In the genomic region with DNA sequence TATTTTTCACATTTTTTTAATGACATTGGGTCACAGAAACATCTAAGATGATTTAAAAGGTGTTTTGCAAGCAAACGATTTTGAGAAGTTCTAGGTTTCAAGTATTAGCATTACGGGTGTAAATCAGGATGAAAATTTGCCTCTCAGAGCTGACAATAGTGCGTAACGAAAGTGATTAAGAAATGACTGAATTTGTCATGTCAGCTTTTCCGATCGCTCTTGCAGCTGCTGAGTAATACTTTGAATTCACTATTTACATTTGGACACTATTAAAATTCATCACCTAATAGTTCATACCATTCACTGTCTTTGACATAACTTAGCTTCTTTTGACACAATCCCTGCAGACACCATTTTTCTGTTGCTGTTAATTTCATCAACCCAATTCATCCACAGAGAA, we compare ENCODE assay signal across 22 cellular contexts.
A peak's percentile ranks its signal among the peaks of the same experiment; 100 is the strongest.
DNase-seq lines count a peak whose midpoint lies in the region; ATAC-seq, FAIRE-seq and TF ChIP-seq lines count a peak whose summit lies in the region.
"Had no signal": no experiment of that assay in that cellular context is flagged by ENCODE, and none has a peak within 500 bp of the region (broad histone marks: within the 10 kb centered on the region; RNA-seq: fewer than 3 reads in every experiment).

No MANE protein-coding gene starts in this region.

- no peaks in the 10 kb centered on the region for H3K9me3 Mint-ChIP-seq in activated CD4-positive, alpha-beta T cell treated with anti-CD3 and anti-CD28 coated beads, Interleukin-2, amount 10 ng/mL, durations not matched to agents 24 days and 14 days
- H3K9me3 Mint-ChIP-seq in activated T-cell treated with anti-CD3 and anti-CD28 coated beads, Interleukin-2, amount 50 U/mL, for 4 hours = peaks cover 13% of the 10 kb centered on the region

- BruUV-seq in HepG2 (replicated peaks; lab: Mats Ljungman, UMichigan) = no TSS peak

- 86% methylated on average over 6 of the region's 6 CpGs for WGBS in HepG2 (ENCODE audit: low lambda C conversion rate)
- 82% methylated on average over 6 of the region's 6 CpGs for WGBS in right lobe of liver (ENCODE audit: insufficient coverage, low coverage, low lambda C conversion rate, missing lambda C conversion rate)

- in situ Hi-C loops in HepG2 (cut with HindIII; ENCODE audit: extremely low pct_ligation_motif_present, low pct_unique_long_range_greater_than_20kb) = no loop called here

- H3K4me1 Mint-ChIP-seq in activated CD4-positive, alpha-beta T cell treated with anti-CD3 and anti-CD28 coated beads, Interleukin-2, amount 10 ng/mL, durations not matched to agents 24 days and 14 days = no peaks in the 10 kb centered on the region
- no peaks in the 10 kb centered on the region for H3K4me1 Mint-ChIP-seq in activated T-cell treated with anti-CD3 and anti-CD28 coated beads, Interleukin-2, amount 50 U/mL, for 4 hours (ENCODE audit: low read depth)
- H3K4me1 Mint-ChIP-seq: CD4-positive, alpha-beta memory T cell had no signal

- intact Hi-C loops in HepG2 (cut with micrococcal nuclease; ENCODE audit: unreplicated experiment) (no loop called here), right lobe of liver (cut with DNase I) (no loop called here)
- intact Hi-C loops in activated CD4-positive, alpha-beta T cell treated with anti-CD3 and anti-CD28 coated beads, Interleukin-2, amount 10 ng/mL, durations not matched to agents 24 days and 14 days (cut with micrococcal nuclease) = no loop called here

- H3K9me3 ChIP-seq in HepG2 (ENCODE audit: low read length) (no peaks in the 10 kb centered on the region), right lobe of liver (no peaks in the 10 kb centered on the region), SK-N-MC (ENCODE audit: low read depth, low read length) (no peaks in the 10 kb centered on the region), endocrine pancreas (ENCODE audit: control insufficient read depth, low read length) (no peaks in the 10 kb centered on the region)

- TF ChIP-seq CTCF in HepG2 (CRISPR knock-in tag; IDR thresholded peaks at IDR 0.05) (no peak), right lobe of liver (IDR thresholded peaks at IDR 0.05) (no peak)

- H3K9ac ChIP-seq in HepG2 (ENCODE audit: insufficient read depth, low read depth, low read length) (no peak overlapping the region), SK-N-MC (ENCODE audit: insufficient read length) (no peak overlapping the region), endocrine pancreas (ENCODE audit: control insufficient read depth, insufficient read depth, low read length) (no peak overlapping the region)
- H3K9ac ChIP-seq: GM23248 had no signal

- H3K27me3 ChIP-seq in HepG2 (ENCODE audit: control insufficient read depth in 1 of 2, insufficient read depth in 2 of 2, low read length in 2 of 2) (no peaks in the 10 kb centered on the region), right lobe of liver (no peaks in the 10 kb centered on the region), endocrine pancreas (ENCODE audit: control insufficient read depth, insufficient read depth, low read length) (no peaks in the 10 kb centered on the region)

- peaks cover 76% of the 10 kb centered on the region for H3K4me1 ChIP-seq in HepG2 (ENCODE audit: insufficient read depth, low read length)
- H3K4me1 ChIP-seq in right lobe of liver = peaks cover 0 to 14% (median 0%) of the 10 kb centered on the region in 4 donors
- H3K4me1 ChIP-seq in endocrine pancreas (ENCODE audit: control insufficient read depth, insufficient read depth, low read length) = peaks cover 32% of the 10 kb centered on the region

- no peak for TF ChIP-seq RAD21 in HepG2 (CRISPR knock-in tag; IDR thresholded peaks at IDR 0.05)

- no peak overlapping the region for H2AFZ ChIP-seq in HepG2 (ENCODE audit: low read length)
- H2AFZ ChIP-seq: GM23248 had no signal

- H3K36me3 ChIP-seq in HepG2 (replicated peaks in 1 of 2; ENCODE audit: control insufficient read depth in 1 of 2, insufficient read depth in 2 of 2, low read length in 2 of 2) (no peaks in the 10 kb centered on the region), right lobe of liver (no peaks in the 10 kb centered on the region), SK-N-MC (ENCODE audit: insufficient read depth, low read length) (peaks cover 16% of the 10 kb centered on the region), endocrine pancreas (ENCODE audit: control insufficient read depth, insufficient read depth, low read length) (no peaks in the 10 kb centered on the region)

- H3K4me3 ChIP-seq in HepG2 (replicated peaks in 1 of 3; ENCODE audit: insufficient read depth in 1 of 3, low read depth in 2 of 3, low read length in 3 of 3) = no peak overlapping the region
- H3K4me3 ChIP-seq in right lobe of liver = no peak overlapping the region
- H3K4me3 ChIP-seq in SK-N-MC = peak overlapping the region; percentile 50
- H3K4me3 ChIP-seq in endocrine pancreas (ENCODE audit: control insufficient read depth, insufficient read depth, low read length) = peak overlapping the region; percentile 82
- H3K4me3 ChIP-seq: GM23248 had no signal

- no peak overlapping the region for H3K27ac Mint-ChIP-seq in activated CD4-positive, alpha-beta T cell treated with anti-CD3 and anti-CD28 coated beads, Interleukin-2, amount 10 ng/mL, durations not matched to agents 24 days and 14 days
- H3K27ac Mint-ChIP-seq: CD4-positive, alpha-beta memory T cell; H9; HFFc6 had no signal

- CTCF ChIA-PET in HepG2 (lab: Yijun Ruan, JAX; ENCODE audit: low intra/inter-chr PET ratio, low total read pairs) = no interaction called here

- H3K27me3 Mint-ChIP-seq in activated CD4-positive, alpha-beta T cell treated with anti-CD3 and anti-CD28 coated beads, Interleukin-2, amount 10 ng/mL, durations not matched to agents 24 days and 14 days = no peaks in the 10 kb centered on the region
- no peaks in the 10 kb centered on the region for H3K27me3 Mint-ChIP-seq in activated T-cell treated with anti-CD3 and anti-CD28 coated beads, Interleukin-2, amount 50 U/mL, for 4 hours (ENCODE audit: low read depth)
- H3K27me3 Mint-ChIP-seq: CD4-positive, alpha-beta memory T cell had no signal

- TF ChIP-seq POLR2A in HepG2 (IDR thresholded peaks at IDR 0.05; ENCODE audit: insufficient read depth in 1 of 2, low read depth in 2 of 2, low read length in 2 of 2) (no peak), right lobe of liver (IDR thresholded peaks at IDR 0.05) (no peak)

- no peak for FAIRE-seq in HepG2 (lab: Jason Lieb, UNC)
- FAIRE-seq: A204.1, GM12891, GM18507 had no signal

- H3K27ac ChIP-seq in HepG2 (ENCODE audit: extremely low read length, insufficient read depth, low read length) (no peak overlapping the region), right lobe of liver (no peak overlapping the region), SK-N-MC (peak overlapping the region; percentile 92)
- H3K27ac ChIP-seq: 22Rv1, GM23248 had no signal

- H3K4me2 ChIP-seq in HepG2 (ENCODE audit: low read depth, low read length) = no peak overlapping the region

- ATAC-seq in HepG2 (no peak), right lobe of liver (no peak)
- no peak for ATAC-seq in activated T-cell treated with anti-CD3 and anti-CD28 coated beads, Interleukin-2, amount 50 U/mL, for 4 hours

- H4K20me1 ChIP-seq in HepG2 (ENCODE audit: insufficient read depth, low read length) = no peaks in the 10 kb centered on the region

- POLR2A ChIA-PET in HepG2 (lab: Yijun Ruan, JAX) = interaction anchor here (1.2 kb wide), 1 partner anchor 9 kb away, joined by 3 read pairs; no protein-coding TSS in a partner anchor

- no peaks in the 10 kb centered on the region for H3K79me2 ChIP-seq in HepG2 (ENCODE audit: insufficient read depth, low read length)

- no peak overlapping the region for H3K4me3 Mint-ChIP-seq in activated CD4-positive, alpha-beta T cell treated with anti-CD3 and anti-CD28 coated beads, Interleukin-2, amount 10 ng/mL, durations not matched to agents 24 days and 14 days
- no peak overlapping the region for H3K4me3 Mint-ChIP-seq in activated T-cell treated with anti-CD3 and anti-CD28 coated beads, Interleukin-2, amount 50 U/mL, for 4 hours
- H3K4me3 Mint-ChIP-seq: CD4-positive, alpha-beta memory T cell; H9; HFFc6 had no signal

- DNase-seq in HepG2 (ENCODE audit: low spot score) (no peak), right lobe of liver (no peak), SK-N-MC (ENCODE audit: low read depth, low spot score) (no peak), activated gamma-delta T cell (lab: John Stamatoyannopoulos, UW) (no peak), NCI-H524 treated with DMSO at 0.1 percent for 48 hours (lab: John Stamatoyannopoulos, UW) (no peak)
- no peak for DNase-seq in activated CD4-positive, alpha-beta T cell treated with anti-CD3 and anti-CD28 coated beads, Interleukin-2, amount 10 ng/mL, durations not matched to agents 24 days and 14 days
- no peak for DNase-seq in activated T-cell treated with anti-CD3 and anti-CD28 coated beads, Interleukin-2, amount 50 U/mL, for 4 hours
- DNase-seq: C1 segment of cervical spinal cord; Calu3; CD4-positive, alpha-beta memory T cell; COR-L47; DMS53; DMS79 treated with DMSO at 0.1 percent for 48 hours; GF-D8; GM23248; H9; HFFc6 had no signal

- TF ChIP-seq EP300 in HepG2 (IDR thresholded peaks at IDR 0.05; ENCODE audit: low read depth in 2 of 2, low read length in 2 of 2) = no peak
- no peak for TF ChIP-seq EP300 in HepG2 (CRISPR knock-in tag; IDR thresholded peaks at IDR 0.05; ENCODE audit: borderline replicate concordance)

- no peaks in the 10 kb centered on the region for H3K36me3 Mint-ChIP-seq in activated CD4-positive, alpha-beta T cell treated with anti-CD3 and anti-CD28 coated beads, Interleukin-2, amount 10 ng/mL, durations not matched to agents 24 days and 14 days (ENCODE audit: low read depth)
- no peaks in the 10 kb centered on the region for H3K36me3 Mint-ChIP-seq in activated T-cell treated with anti-CD3 and anti-CD28 coated beads, Interleukin-2, amount 50 U/mL, for 4 hours (ENCODE audit: insufficient read depth)
- H3K36me3 Mint-ChIP-seq: CD4-positive, alpha-beta memory T cell had no signal

TF ChIP-seq in HepG2, 621 proteins besides CTCF, POLR2A, EP300 and RAD21 (continues in another document):
- TF ChIP-seq SIN3A (IDR thresholded peaks at IDR 0.05; ENCODE audit: borderline replicate concordance, low read depth, low read length) (no peak), ARNT2 (CRISPR knock-in tag; IDR thresholded peaks at IDR 0.05; ENCODE audit: low read depth) (no peak), ELF1 (CRISPR knock-in tag; IDR thresholded peaks at IDR 0.05) (no peak), HNRNPK (IDR thresholded peaks at IDR 0.05; ENCODE audit: low read depth, low read length, poor library complexity, severe bottlenecking) (no peak)
- TF ChIP-seq, protein P1, sequence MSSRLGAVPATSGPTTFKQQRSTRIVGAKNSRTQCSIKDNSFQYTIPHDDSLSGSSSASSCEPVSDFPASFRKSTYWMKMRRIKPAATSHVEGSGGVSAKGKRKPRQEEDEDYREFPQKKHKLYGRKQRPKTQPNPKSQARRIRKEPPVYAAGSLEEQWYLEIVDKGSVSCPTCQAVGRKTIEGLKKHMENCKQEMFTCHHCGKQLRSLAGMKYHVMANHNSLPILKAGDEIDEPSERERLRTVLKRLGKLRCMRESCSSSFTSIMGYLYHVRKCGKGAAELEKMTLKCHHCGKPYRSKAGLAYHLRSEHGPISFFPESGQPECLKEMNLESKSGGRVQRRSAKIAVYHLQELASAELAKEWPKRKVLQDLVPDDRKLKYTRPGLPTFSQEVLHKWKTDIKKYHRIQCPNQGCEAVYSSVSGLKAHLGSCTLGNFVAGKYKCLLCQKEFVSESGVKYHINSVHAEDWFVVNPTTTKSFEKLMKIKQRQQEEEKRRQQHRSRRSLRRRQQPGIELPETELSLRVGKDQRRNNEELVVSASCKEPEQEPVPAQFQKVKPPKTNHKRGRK (CRISPR knock-in tag; IDR thresholded peaks at IDR 0.05) = no peak

Comparison
In these comparisons a context has a peak if more than half of its experiments do, and no peak if none do; other contexts are left out.
1. H3K4me3 ChIP-seq: peak in SK-N-MC (single experiment) and endocrine pancreas (single experiment); none in HepG2 (0 of 3) and right lobe of liver (0 of 3).